Comparison of ENCODE assay signal across 18 cellular contexts in genomic region chr15:39508536-39508935, GRCh38.
"Had no signal": no experiment of that assay in that cellular context is flagged by ENCODE, and none has a peak within 500 bp of the region (broad histone marks: within the 10 kb centered on the region; RNA-seq: fewer than 3 reads in every experiment).

No MANE protein-coding gene starts in this region.

- H3K4me2 ChIP-seq: hepatocyte had no signal

- H3K27ac ChIP-seq: body of pancreas, hepatocyte, left lung, ovary, thyroid gland had no signal

- H3K79me2 ChIP-seq: hepatocyte had no signal

- H3K4me3 Mint-ChIP-seq: activated CD8-positive, alpha-beta T cell treated with anti-CD3 and anti-CD28 coated beads, Interleukin-2, amount 10 ng/mL, durations not matched to agents 7 days and 5 days; activated naive CD8-positive, alpha-beta T cell treated with anti-CD3 and anti-CD28 coated beads for 36 hours; nephron; stimulated activated effector memory CD8-positive, alpha-beta T cell treated with anti-CD3 and anti-CD28 coated beads, Interleukin-12 subunit alpha, Interleukin-12 subunit beta, amount 100 ng/mL, for 72 hours; WTC11 had no signal

- H3K9me3 Mint-ChIP-seq: activated naive CD8-positive, alpha-beta T cell treated with anti-CD3 and anti-CD28 coated beads for 36 hours; nephron; stimulated activated effector memory CD8-positive, alpha-beta T cell treated with anti-CD3 and anti-CD28 coated beads, Interleukin-12 subunit alpha, Interleukin-12 subunit beta, amount 100 ng/mL, for 72 hours; WTC11 had no signal

- H3K36me3 Mint-ChIP-seq: activated naive CD8-positive, alpha-beta T cell treated with anti-CD3 and anti-CD28 coated beads for 36 hours; stimulated activated effector memory CD8-positive, alpha-beta T cell treated with anti-CD3 and anti-CD28 coated beads, Interleukin-12 subunit alpha, Interleukin-12 subunit beta, amount 100 ng/mL, for 72 hours; WTC11 had no signal

- H3K36me3 ChIP-seq: left lung, ovary, thyroid gland had no signal

- H3K9me3 ChIP-seq: body of pancreas, left lung, ovary, thyroid gland had no signal

- ATAC-seq: activated CD8-positive, alpha-beta T cell treated with anti-CD3 and anti-CD28 coated beads, Interleukin-2, amount 10 ng/mL, durations not matched to agents 7 days and 5 days; body of pancreas; left lung; stimulated activated effector memory CD8-positive, alpha-beta T cell treated with anti-CD3 and anti-CD28 coated beads, Interleukin-12 subunit alpha, Interleukin-12 subunit beta, amount 100 ng/mL, for 72 hours; WTC11 had no signal

- H3K27ac Mint-ChIP-seq: activated CD8-positive, alpha-beta T cell treated with anti-CD3 and anti-CD28 coated beads, Interleukin-2, amount 10 ng/mL, durations not matched to agents 7 days and 5 days; activated naive CD8-positive, alpha-beta T cell treated with anti-CD3 and anti-CD28 coated beads for 36 hours; stimulated activated effector memory CD8-positive, alpha-beta T cell treated with anti-CD3 and anti-CD28 coated beads, Interleukin-12 subunit alpha, Interleukin-12 subunit beta, amount 100 ng/mL, for 72 hours; WTC11 had no signal

- H2AFZ ChIP-seq: hepatocyte had no signal

- DNase-seq: activated CD4-positive, alpha-beta T cell treated with anti-CD3 and anti-CD28 coated beads for 4 hours; activated CD8-positive, alpha-beta memory T cell treated with anti-CD3 and anti-CD28 coated beads, Interleukin-2, amount 50 U/mL, for 4 hours; activated CD8-positive, alpha-beta T cell treated with anti-CD3 and anti-CD28 coated beads, Interleukin-2, amount 10 ng/mL, durations not matched to agents 7 days and 5 days; activated naive CD8-positive, alpha-beta T cell treated with anti-CD3 and anti-CD28 coated beads for 36 hours; activated T-cell treated with anti-CD3 and anti-CD28 coated beads, Interleukin-2, amount 50 U/mL, for 48 hours; amygdala; body of pancreas; caudate nucleus; left lung; mammary epithelial cell; ovary; T-helper 1 cell; T1000; thyroid gland had no signal

- H3K4me1 Mint-ChIP-seq: activated naive CD8-positive, alpha-beta T cell treated with anti-CD3 and anti-CD28 coated beads for 36 hours; stimulated activated effector memory CD8-positive, alpha-beta T cell treated with anti-CD3 and anti-CD28 coated beads, Interleukin-12 subunit alpha, Interleukin-12 subunit beta, amount 100 ng/mL, for 72 hours; WTC11 had no signal

- H3K4me1 ChIP-seq: body of pancreas, thyroid gland had no signal

- H3K27me3 ChIP-seq: body of pancreas, hepatocyte, ovary, thyroid gland had no signal

- H3K4me3 ChIP-seq: body of pancreas, hepatocyte, left lung, ovary, thyroid gland had no signal
